ENCODE assay signal across 25 cellular contexts in genomic region chr16:88995194-88995593, GRCh38. TPM values are rescaled to one million over a fixed set of nuclear protein-coding genes. Genes with fewer than 3 reads are reported as not detected.
"Had no signal": no experiment of that assay in that cellular context is flagged by ENCODE, and none has a peak within 500 bp of the region (broad histone marks: within the 10 kb centered on the region; RNA-seq: fewer than 3 reads in every experiment).

No MANE protein-coding gene starts in this region.

- H3K36me3 ChIP-seq: cardiac muscle cell, heart right ventricle, vagina had no signal

- H3K36me3 Mint-ChIP-seq: activated naive CD8-positive, alpha-beta T cell treated with anti-CD3 and anti-CD28 coated beads for 36 hours; type B pancreatic cell had no signal

- H3K27ac Mint-ChIP-seq: activated B cell treated with CpG ODN at 0.5 μM for 24 hours; activated CD4-positive, alpha-beta memory T cell treated with anti-CD3 and anti-CD28 coated beads, Interleukin-2, amount 10 ng/mL, durations not matched to agents 7 days and 5 days; activated naive CD8-positive, alpha-beta T cell treated with anti-CD3 and anti-CD28 coated beads for 36 hours; activated T-helper 1 cell treated with anti-CD3 and anti-CD28 coated beads, Interleukin-12 subunit alpha, Interleukin-12 subunit beta, Interleukin-2, Interleukin-4 antibody, amounts not matched to agents 30 ng/mL and 10 ng/mL and 1 ng/mL, durations not matched to agents 14 hours and 24 hours and 36 hours; endodermal cell; memory B cell; nephron progenitor cell; T-cell; type B pancreatic cell had no signal

- H3K9me3 ChIP-seq: testis had no signal

- H3K27ac ChIP-seq: cardiac muscle cell, heart right ventricle, testis, vagina had no signal

- DNase-seq: activated B cell treated with CpG ODN at 0.5 μM for 24 hours; activated CD4-positive, alpha-beta memory T cell treated with anti-CD3 and anti-CD28 coated beads, Interleukin-2, amount 10 ng/mL, durations not matched to agents 7 days and 5 days; activated CD4-positive, alpha-beta T cell treated with anti-CD3 and anti-CD28 coated beads for 48 hours; activated gamma-delta T cell; activated naive CD8-positive, alpha-beta T cell treated with anti-CD3 and anti-CD28 coated beads for 36 hours; amygdala; cortex of kidney; endodermal cell; heart right ventricle; islet precursor cell; left cardiac atrium; nephron progenitor cell; posterior cingulate gyrus; stimulated activated CD4-positive, alpha-beta T cell treated with anti-CD3 and anti-CD28 coated beads, Interleukin-2, amount 100 ng/mL, for 48 hours; stimulated activated CD8-positive, alpha-beta memory T cell treated with anti-CD3 and anti-CD28 coated beads, Interleukin-4, amount 100 ng/mL, for 48 hours; stimulated activated naive CD4-positive, alpha-beta T cell; T-cell; T1000; testis had no signal

- H3K27me3 ChIP-seq: cardiac muscle cell, testis, vagina had no signal

- H3K4me3 ChIP-seq: cardiac muscle cell, heart right ventricle, testis, vagina had no signal

- H3K4me3 Mint-ChIP-seq: activated B cell treated with CpG ODN at 0.5 μM for 24 hours; activated CD4-positive, alpha-beta memory T cell treated with anti-CD3 and anti-CD28 coated beads, Interleukin-2, amount 10 ng/mL, durations not matched to agents 7 days and 5 days; activated naive CD8-positive, alpha-beta T cell treated with anti-CD3 and anti-CD28 coated beads for 36 hours; activated T-helper 1 cell treated with anti-CD3 and anti-CD28 coated beads, Interleukin-12 subunit alpha, Interleukin-12 subunit beta, Interleukin-2, Interleukin-4 antibody, amounts not matched to agents 30 ng/mL and 10 ng/mL and 1 ng/mL, durations not matched to agents 14 hours and 24 hours and 36 hours; endodermal cell; memory B cell; nephron progenitor cell; T-cell; type B pancreatic cell had no signal

- H3K4me1 ChIP-seq: testis, vagina had no signal

RNA-seq across cellular contexts. Expression of gene CBFA2T3, which starts 18.2 kb away (rescaled TPM):
- total RNA-seq: activated CD4-positive, alpha-beta memory T cell treated with anti-CD3 and anti-CD28 coated beads, Interleukin-2, amount 10 ng/mL, durations not matched to agents 7 days and 5 days; activated T-helper 1 cell treated with anti-CD3 and anti-CD28 coated beads, Interleukin-12 subunit alpha, Interleukin-12 subunit beta, Interleukin-2, Interleukin-4 antibody, amounts not matched to agents 30 ng/mL and 10 ng/mL and 1 ng/mL, durations not matched to agents 14 hours and 24 hours and 36 hours; fibroblast of villous mesenchyme had no signal
